Comparison of ENCODE assay signal across 8 cellular contexts in the genomic region with DNA sequence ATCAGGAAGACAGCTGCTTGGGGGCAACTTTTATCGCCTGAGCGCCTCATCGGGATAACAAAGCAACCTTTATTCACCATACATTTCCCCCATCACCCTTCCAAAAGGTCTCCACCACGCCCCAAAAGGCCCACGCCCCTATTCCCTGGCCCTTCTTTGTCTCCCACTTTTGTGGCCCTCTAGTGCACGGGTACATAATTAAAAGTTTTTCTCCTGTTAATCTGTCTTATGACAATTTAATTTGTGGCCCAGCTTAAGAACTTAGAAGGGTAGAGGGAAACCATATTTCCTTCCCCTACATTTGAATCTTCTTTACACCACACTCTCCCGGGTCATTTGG. TPM values are rescaled to one million over a fixed set of nuclear protein-coding genes. Genes with fewer than 3 reads are reported as not detected.
DNase-seq lines count a peak whose midpoint lies in the region; ATAC-seq and TF ChIP-seq lines count a peak whose summit lies in the region.

No MANE protein-coding gene starts in this region.

- no peak overlapping the region for H2BK15ac ChIP-seq in mesendoderm (replicated peaks; ENCODE audit: low read depth)

- no peak overlapping the region for H2AFZ ChIP-seq in HCT116 (ENCODE audit: low read depth, low read length, poor library complexity, severe bottlenecking)

- RAD21 ChIA-PET in HCT116 (lab: Charles Lee; ENCODE audit: low non-redundant PET in 1 of 2, low total read pairs in 2 of 2, uncharacterized antibody in 2 of 2, unreplicated experiment in 2 of 2) = interaction anchor here (1.4 kb wide), 2 partner anchors 262 to 343 kb away, joined by 3 to 7 read pairs; no protein-coding TSS in a partner anchor

- no CpG with 5 or more reads among the region's 7 CpGs for WGBS in mesendoderm (ENCODE audit: extremely low coverage, insufficient coverage, low lambda C conversion rate)
- under 1% methylated on average over 7 of the region's 7 CpGs for WGBS in urinary bladder

- peak overlapping the region; percentile 97 for H3K56ac ChIP-seq in mesendoderm (ENCODE audit: low read length)

- TF ChIP-seq CTCF in HCT116 (IDR thresholded peaks at IDR 0.05 in 2 of 3, conservative IDR thresholded peaks at IDR 0.05 in 1 of 3; ENCODE audit: borderline replicate concordance in 1 of 3, insufficient read depth in 1 of 3, low read depth in 2 of 3, low read length in 2 of 3) (peak in 2 of 3 experiments; percentile 17 to 20; a peak in 2 of 6 replicates), brain microvascular endothelial cell (IDR thresholded peaks at IDR 0.05; ENCODE audit: low read depth, low read length, missing control alignments) (peak; percentile 19)

- H3K9me3 ChIP-seq in HCT116 (ENCODE audit: control insufficient read depth in 1 of 2, insufficient read depth in 1 of 2, low read depth in 1 of 2, low read length in 2 of 2) (no peaks in the 10 kb centered on the region), NT2/D1 (ENCODE audit: insufficient read depth, low read length) (no peaks in the 10 kb centered on the region)

- no peak overlapping the region for H2BK5ac ChIP-seq in mesendoderm (ENCODE audit: low read length)

- H2BK120ac ChIP-seq in mesendoderm (ENCODE audit: low read depth, low read length) = no peak overlapping the region

- H4K5ac ChIP-seq in mesendoderm (ENCODE audit: low read length) = no peak overlapping the region

- no peak overlapping the region for H2AK5ac ChIP-seq in mesendoderm (ENCODE audit: low read length)

- no peak overlapping the region for H3K18ac ChIP-seq in mesendoderm (ENCODE audit: low read length)

- H3K4me3 ChIP-seq in GM08714 (ENCODE audit: low read length) (peak overlapping the region; percentile 97), HCT116 (replicated peaks in 1 of 2; ENCODE audit: low read depth in 1 of 2, low read length in 2 of 2) (peak overlapping the region; percentile 79 to 90), NT2/D1 (ENCODE audit: insufficient read length, low read depth) (peak overlapping the region; percentile 92), brain microvascular endothelial cell (ENCODE audit: low read depth, low read length) (peak overlapping the region; percentile 73), mesendoderm (ENCODE audit: low read length) (peak overlapping the region; percentile 82), urinary bladder (ENCODE audit: low read depth, low read length) (peak overlapping the region; percentile 96)

- peak; percentile 26 for ATAC-seq in HCT116

- peaks cover 4 to 24% of the 10 kb centered on the region in 2 experiments; a peak in 3 of 4 replicates for H3K4me1 ChIP-seq in HCT116 (ENCODE audit: control insufficient read depth in 1 of 2, insufficient read depth in 2 of 2, low read length in 2 of 2)
- H3K4me1 ChIP-seq in NT2/D1 (ENCODE audit: insufficient read depth, insufficient read length) = no peaks in the 10 kb centered on the region
- no peaks in the 10 kb centered on the region for H3K4me1 ChIP-seq in mesendoderm (ENCODE audit: control insufficient read depth, low read depth, low read length)
- H3K4me1 ChIP-seq in urinary bladder (ENCODE audit: insufficient read depth) = peaks cover 2% of the 10 kb centered on the region

- no peak overlapping the region for H3K23ac ChIP-seq in mesendoderm (ENCODE audit: low read length)

- no peak overlapping the region for H4K8ac ChIP-seq in mesendoderm (ENCODE audit: low read depth, low read length)

- TF ChIP-seq RAD21 in HCT116 (IDR thresholded peaks at IDR 0.05; ENCODE audit: low read depth) = 0 out of 2 replicates have a peak, but pooled peaks have one; percentile 10

- peaks cover 8% of the 10 kb centered on the region; the same call in 1 of the 2 replicates for H4K20me1 ChIP-seq in HCT116 (ENCODE audit: insufficient read depth)

- H3K27me3 ChIP-seq in HCT116 (ENCODE audit: insufficient read depth, low read length) = no peaks in the 10 kb centered on the region
- H3K27me3 ChIP-seq in NT2/D1 (ENCODE audit: insufficient read depth, insufficient read length) = peaks cover 5% of the 10 kb centered on the region
- no peaks in the 10 kb centered on the region for H3K27me3 ChIP-seq in brain microvascular endothelial cell (replicated peaks)
- no peaks in the 10 kb centered on the region for H3K27me3 ChIP-seq in mesendoderm (ENCODE audit: insufficient read depth, low read length, poor library complexity)

- CTCF ChIA-PET in HCT116 (lab: Charles Lee) = interaction anchor here (1.0 to 3.8 kb wide), 12 partner anchors 8 to 449 kb away, joined by 3 to 28 read pairs (median 4); partner anchors contain the start of gene NT5C3A

- H3K9ac ChIP-seq in HCT116 (ENCODE audit: low read length) (peak overlapping the region; percentile 80), NT2/D1 (ENCODE audit: insufficient read length, low read depth) (peak overlapping the region; percentile 97), mesendoderm (ENCODE audit: low read length) (peak overlapping the region; percentile 93)

- DNase-seq in HCT116 (ENCODE audit: low read depth, low spot score) (no peak), NT2/D1 (ENCODE audit: low read depth, low spot score) (no peak), brain microvascular endothelial cell (no peak), mesendoderm (no peak), D341Med (ENCODE audit: low spot score) (no peak)
- DNase-seq in effector CD8-positive, alpha-beta T cell (lab: John Stamatoyannopoulos, UW) = no peak

- H3K4me2 ChIP-seq in HCT116 (ENCODE audit: low read length) = peak overlapping the region; percentile 94
- peak overlapping the region; percentile 54 for H3K4me2 ChIP-seq in mesendoderm (ENCODE audit: low read length)

- no peak for TF ChIP-seq POLR2A in HCT116 (IDR thresholded peaks at IDR 0.05; ENCODE audit: borderline replicate concordance, extremely low read depth, insufficient read depth, insufficient read length)

- H3K36me3 ChIP-seq in HCT116 (ENCODE audit: control insufficient read depth in 1 of 2, insufficient read depth in 2 of 2, low read length in 2 of 2) (no peaks in the 10 kb centered on the region), NT2/D1 (ENCODE audit: insufficient read depth, insufficient read length, low read length) (peaks cover 23% of the 10 kb centered on the region), brain microvascular endothelial cell (replicated peaks) (no peaks in the 10 kb centered on the region), mesendoderm (ENCODE audit: control insufficient read depth, insufficient read depth, low read length) (no peaks in the 10 kb centered on the region), urinary bladder (ENCODE audit: insufficient read depth) (no peaks in the 10 kb centered on the region)

- peaks cover 5% of the 10 kb centered on the region for H3K79me1 ChIP-seq in mesendoderm (ENCODE audit: low read length)

- BruUV-seq in HCT116 (replicated peaks; lab: Mats Ljungman, UMichigan) = no TSS peak

- intact Hi-C loops in HCT116 (cut with micrococcal nuclease) = loop anchor here (2.0 to 10.0 kb wide), 6 partner anchors 46 to 604 kb away; partner anchors contain the start of genes KBTBD2 and NT5C3A

- in situ Hi-C loops in brain microvascular endothelial cell (cut with HindIII; ENCODE audit: low pct_ligation_motif_present, low sequenced_read_pairs) = no loop called here

- H3K27ac ChIP-seq in HCT116 (ENCODE audit: low read depth, low read length) (peak overlapping the region; percentile 91), brain microvascular endothelial cell (peak overlapping the region; percentile 54), mesendoderm (ENCODE audit: low read depth, low read length) (peak overlapping the region; percentile 47), urinary bladder (ENCODE audit: low read depth) (no peak overlapping the region)

- POLR2A ChIA-PET in HCT116 (lab: Charles Lee) = no interaction called here

- H3K79me2 ChIP-seq in HCT116 (ENCODE audit: insufficient read depth, low read length) (peaks cover 55% of the 10 kb centered on the region), mesendoderm (ENCODE audit: control insufficient read depth, insufficient read depth, low read length) (peaks cover 3% of the 10 kb centered on the region)

- H3K4ac ChIP-seq in mesendoderm (ENCODE audit: low read depth, low read length) = peak overlapping the region; percentile 58

- H3K9me2 ChIP-seq in HCT116 (ENCODE audit: insufficient read depth) = no peaks in the 10 kb centered on the region

TF ChIP-seq in HCT116, 20 proteins besides CTCF, POLR2A, EP300 and RAD21 (continues in another document):
- TF ChIP-seq ZBTB33 (IDR thresholded peaks at IDR 0.05; ENCODE audit: extremely low read depth, insufficient replicate concordance, low read length) (no peak), YY1 (IDR thresholded peaks at IDR 0.05; ENCODE audit: extremely low read depth, insufficient replicate concordance, low read depth, low read length) (no peak), SRF (IDR thresholded peaks at IDR 0.05; ENCODE audit: low read depth) (no peak), EZH2phosphoT487 (IDR thresholded peaks at IDR 0.05; ENCODE audit: borderline replicate concordance) (no peak), CBX3 (IDR thresholded peaks at IDR 0.05; ENCODE audit: low read depth) (no peak)

RNA-seq across cellular contexts. Expression of gene RP9, which starts 0.6 kb away (rescaled TPM):
- 14.2 TPM for total RNA-seq in HCT116 (2021; ENCODE audit: unreplicated experiment)
- 22.2 and 26.9 TPM in 2 replicates for polyA plus RNA-seq in HCT116 (2012)
- polyA plus RNA-seq in mesendoderm (2013, experiment 1 of 2) = 26.3 TPM
- 26.9 TPM for polyA plus RNA-seq in mesendoderm (2013, experiment 2 of 2)
- total RNA-seq in urinary bladder = 7.8 TPM
- polyA plus RNA-seq in urinary bladder = 10.1 TPM

RNA-seq across cellular contexts. Expression of gene BBS9, which starts 20.8 kb away (rescaled TPM):
- 7.1 TPM for total RNA-seq in HCT116 (2021; ENCODE audit: unreplicated experiment)
- 2.3 and 3.8 TPM in 2 replicates for polyA plus RNA-seq in HCT116 (2012)
- 14.5 TPM for polyA plus RNA-seq in mesendoderm (2013, experiment 1 of 2)
- polyA plus RNA-seq in mesendoderm (2013, experiment 2 of 2) = 15.4 TPM
- total RNA-seq in urinary bladder = 72.8 TPM
- polyA plus RNA-seq in urinary bladder = 7.3 TPM

RNA-seq across cellular contexts. Expression of gene NT5C3A, which starts 46.0 kb away (rescaled TPM):
- total RNA-seq in HCT116 (2021; ENCODE audit: unreplicated experiment) (32.5 TPM), urinary bladder (61.4 TPM)
- polyA plus RNA-seq in HCT116 (2012) = 9.7 and 15.0 TPM in 2 replicates
- 33.3 TPM for polyA plus RNA-seq in mesendoderm (2013, experiment 1 of 2)
- polyA plus RNA-seq in mesendoderm (2013, experiment 2 of 2) = 33.0 TPM
- polyA plus RNA-seq in urinary bladder = 15.8 TPM
